Comparison of ENCODE assay signal across 19 cellular contexts in the genomic region with DNA sequence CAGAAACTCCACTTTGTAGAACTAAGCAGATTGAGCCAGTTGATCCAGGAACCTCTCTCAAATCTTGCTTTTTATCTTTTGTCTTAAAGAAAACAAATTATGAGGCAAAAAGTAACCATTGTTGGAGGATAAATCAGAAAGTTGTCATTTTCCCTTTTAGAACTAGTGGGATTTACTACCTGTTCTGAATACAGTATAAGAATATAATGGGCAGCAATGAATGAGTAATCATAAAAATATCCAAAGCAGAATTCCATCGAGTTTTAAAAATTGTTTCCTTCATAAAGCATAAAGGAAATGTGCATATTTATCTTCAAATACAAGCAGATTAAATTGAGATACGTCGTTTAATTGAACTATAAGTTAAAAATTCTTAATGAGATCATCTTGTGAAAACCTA. TPM values are rescaled to one million over a fixed set of nuclear protein-coding genes. Genes with fewer than 3 reads are reported as not detected.
DNase-seq lines count a peak whose midpoint lies in the region; ATAC-seq, FAIRE-seq and TF ChIP-seq lines count a peak whose summit lies in the region.
"Had no signal": no experiment of that assay in that cellular context is flagged by ENCODE, and none has a peak within 500 bp of the region (broad histone marks: within the 10 kb centered on the region; RNA-seq: fewer than 3 reads in every experiment).

No MANE protein-coding gene starts in this region.

- H2AFZ ChIP-seq in PC-3 (ENCODE audit: low read length) (0 out of 2 replicates have a peak overlapping the region, but pooled peaks have one; percentile 28), SK-N-SH (ENCODE audit: low read depth) (no peak overlapping the region), endothelial cell of umbilical vein (ENCODE audit: low read depth, low read length) (no peak overlapping the region)
- H2AFZ ChIP-seq: GM23248 had no signal

- intact Hi-C loops in PC-3 (cut with micrococcal nuclease) = loop anchor here (1.0 to 2.0 kb wide), 2 partner anchors 93 to 131 kb away; no protein-coding TSS in a partner anchor
- intact Hi-C loops in endothelial cell of umbilical vein (cut with micrococcal nuclease) = no loop called here

- no peak for TF ChIP-seq CTCF in PC-3 (conservative IDR thresholded peaks at IDR 0.05; ENCODE audit: low read depth, low read length)
- no peak for TF ChIP-seq CTCF in SK-N-SH (IDR thresholded peaks at IDR 0.05)
- no peak for TF ChIP-seq CTCF in endothelial cell of umbilical vein (IDR thresholded peaks at IDR 0.05; ENCODE audit: extremely low read depth in 1 of 2, insufficient read depth in 1 of 2, low read depth in 1 of 2, low read length in 2 of 2)

- H3K4me2 ChIP-seq in PC-3 (ENCODE audit: low read length) = peak overlapping the region; percentile 73; the same call in 1 of the 2 replicates
- no peak overlapping the region for H3K4me2 ChIP-seq in SK-N-SH
- H3K4me2 ChIP-seq in endothelial cell of umbilical vein (ENCODE audit: insufficient read depth, low read length) = peak overlapping the region; percentile 56

- H3K27ac ChIP-seq in PC-3 (ENCODE audit: low read length) (no peak overlapping the region), SK-N-SH (ENCODE audit: low read depth in 2 of 2, low read length in 1 of 2) (no peak overlapping the region), endothelial cell of umbilical vein (ENCODE audit: insufficient read depth, low read depth, low read length) (peak overlapping the region; percentile 32)
- H3K27ac ChIP-seq: GM23248 had no signal

- peaks cover 32% of the 10 kb centered on the region for H3K4me1 ChIP-seq in PC-3 (ENCODE audit: insufficient read depth, low read length)
- peaks cover 0 to 4% of the 10 kb centered on the region in 2 experiments; a peak in 2 of 4 replicates for H3K4me1 ChIP-seq in SK-N-SH (ENCODE audit: control insufficient read depth in 1 of 2, insufficient read depth in 2 of 2, low read depth in 1 of 2, low read length in 1 of 2)
- peaks cover 22% of the 10 kb centered on the region for H3K4me1 ChIP-seq in endothelial cell of umbilical vein (ENCODE audit: control insufficient read depth, extremely low read depth, insufficient read depth, low read length)

- H3K9me3 ChIP-seq in PC-3 (ENCODE audit: low read length) = no peaks in the 10 kb centered on the region
- no peaks in the 10 kb centered on the region for H3K9me3 ChIP-seq in SK-N-SH
- no peaks in the 10 kb centered on the region for H3K9me3 ChIP-seq in endothelial cell of umbilical vein (replicated peaks; ENCODE audit: control insufficient read depth, insufficient read depth, low read length)

- BruUV-seq in PC-3 (replicated peaks; lab: Mats Ljungman, UMichigan) (no TSS peak), endothelial cell of umbilical vein (replicated peaks; lab: Mats Ljungman, UMichigan) (no TSS peak)

- DNase-seq in PC-3 (peak; percentile 38), SK-N-SH (no peak), endothelial cell of umbilical vein (ENCODE audit: low read depth, low spot score) (peak; percentile 30), HUDEP-2 (lab: John Stamatoyannopoulos, UW; ENCODE audit: unreplicated experiment in 76 of 76) (no peak), SKM-1 treated with dmso at 0.1 percent for 144 hours (lab: John Stamatoyannopoulos, UW; ENCODE audit: unreplicated experiment) (no peak)
- DNase-seq: C1 segment of cervical spinal cord; Calu3; CD4-positive, alpha-beta memory T cell; COR-L47; DMS53; DMS79 treated with DMSO at 0.1 percent for 48 hours; GM23248; H7; HFFc6 had no signal

- H3K79me2 ChIP-seq in PC-3 (ENCODE audit: low read length) (no peaks in the 10 kb centered on the region), SK-N-SH (ENCODE audit: insufficient read depth) (no peaks in the 10 kb centered on the region), endothelial cell of umbilical vein (ENCODE audit: control insufficient read depth, insufficient read depth, low read length) (no peaks in the 10 kb centered on the region)

- H3F3A ChIP-seq in PC-3 (ENCODE audit: low read length, unreplicated experiment) = peaks cover 4% of the 10 kb centered on the region
- peaks cover 12% of the 10 kb centered on the region for H3F3A ChIP-seq in SK-N-SH (replicated peaks; ENCODE audit: insufficient read depth)

- no peaks in the 10 kb centered on the region for H4K20me1 ChIP-seq in PC-3 (ENCODE audit: low read length)
- no peaks in the 10 kb centered on the region for H4K20me1 ChIP-seq in SK-N-SH (ENCODE audit: insufficient read depth)
- no peaks in the 10 kb centered on the region for H4K20me1 ChIP-seq in endothelial cell of umbilical vein (replicated peaks; ENCODE audit: control insufficient read depth, extremely low read depth, insufficient read depth, low read length)

- TF ChIP-seq RAD21 in SK-N-SH (IDR thresholded peaks at IDR 0.05; ENCODE audit: low read length) = no peak

- H3K9ac ChIP-seq in PC-3 (ENCODE audit: low read length) (no peak overlapping the region), SK-N-SH (no peak overlapping the region), endothelial cell of umbilical vein (replicated peaks; ENCODE audit: extremely low read depth, insufficient read depth, low read length) (no peak overlapping the region)
- H3K9ac ChIP-seq: GM23248 had no signal

- peak; percentile 43 for FAIRE-seq in endothelial cell of umbilical vein (lab: Jason Lieb, UNC)
- FAIRE-seq: G401.6, GM12892, GM19239, H1 had no signal

- peak; percentile 19; the same call in 1 of the 2 replicates for ATAC-seq in PC-3
- no peak for ATAC-seq in HG02973 (IDR thresholded peaks at IDR 0.05; ENCODE audit: unreplicated experiment)

- dilution Hi-C loops in endothelial cell of umbilical vein (cut with MboI; ENCODE audit: extremely low pct_ligation_motif_present, low sequenced_read_pairs) = no loop called here

- POLR2A ChIA-PET in PC-3 (lab: Charles Lee; ENCODE audit: unreplicated experiment) = interaction anchor here (0.6 kb wide), 1 partner anchor 16 kb away, joined by 3 read pairs; no protein-coding TSS in a partner anchor
- POLR2A ChIA-PET in SK-N-SH (lab: Yijun Ruan, JAX) = interaction anchor here (1.6 kb wide), 1 partner anchor 16 kb away, joined by 3 read pairs; a partner anchor contains a TSS
- POLR2A ChIA-PET in endothelial cell of umbilical vein (lab: Charles Lee) = no interaction called here

- H3K9me2 ChIP-seq in PC-3 (replicated peaks; ENCODE audit: low read length) (no peaks in the 10 kb centered on the region), SK-N-SH (no peaks in the 10 kb centered on the region)

- no peak overlapping the region for H3K4me3 ChIP-seq in PC-3 (ENCODE audit: low read length)
- no peak overlapping the region for H3K4me3 ChIP-seq in SK-N-SH (ENCODE audit: low read depth in 2 of 2, low read length in 1 of 2)
- H3K4me3 ChIP-seq in endothelial cell of umbilical vein (replicated peaks in 1 of 3; ENCODE audit: insufficient read depth in 1 of 3, low read depth in 1 of 3, low read length in 3 of 3) = no peak overlapping the region
- H3K4me3 ChIP-seq: GM23248 had no signal

- no peaks in the 10 kb centered on the region for H3K27me3 ChIP-seq in PC-3 (ENCODE audit: low read length)
- H3K27me3 ChIP-seq in SK-N-SH (ENCODE audit: insufficient read depth) = no peaks in the 10 kb centered on the region
- peaks cover 0 to 2% of the 10 kb centered on the region in 2 experiments for H3K27me3 ChIP-seq in endothelial cell of umbilical vein (ENCODE audit: control insufficient read depth in 2 of 2, insufficient read depth in 2 of 2, low read length in 2 of 2)

- no peaks in the 10 kb centered on the region for H3K9me1 ChIP-seq in endothelial cell of umbilical vein (replicated peaks; ENCODE audit: control insufficient read depth, extremely low read depth, insufficient read depth, low read length)

- TF ChIP-seq EP300 in SK-N-SH (IDR thresholded peaks at IDR 0.05; ENCODE audit: borderline replicate concordance in 1 of 2, low read depth in 1 of 2, low read length in 1 of 2) = no peak

- 47% methylated on average over 3 of the region's 3 CpGs for WGBS in SK-N-SH (ENCODE audit: low lambda C conversion rate)

- H3K36me3 ChIP-seq in PC-3 (ENCODE audit: low read depth, low read length) (no peaks in the 10 kb centered on the region), SK-N-SH (replicated peaks in 1 of 2; ENCODE audit: control insufficient read depth in 1 of 2, insufficient read depth in 2 of 2, low read length in 1 of 2) (no peaks in the 10 kb centered on the region), endothelial cell of umbilical vein (ENCODE audit: control insufficient read depth in 2 of 2, extremely low read depth in 1 of 2, insufficient read depth in 2 of 2, low read length in 2 of 2) (no peaks in the 10 kb centered on the region)

- CTCF ChIA-PET in PC-3 (lab: Charles Lee) (no interaction called here), SK-N-SH (lab: Yijun Ruan, JAX) (no interaction called here), endothelial cell of umbilical vein (lab: Charles Lee) (interaction anchor here (1.2 kb wide), 1 partner anchor 94 kb away, joined by 4 read pairs; no protein-coding TSS in a partner anchor)

- TF ChIP-seq POLR2A in endothelial cell of umbilical vein (IDR thresholded peaks at IDR 0.05; ENCODE audit: low read depth, low read length) = no peak

RNA-seq across cellular contexts. Expression of a gene that starts 15.9 kb away (rescaled TPM):
- 23.7 and 28.3 TPM in 2 replicates for total RNA-seq in PC-3 (2014; rRNA removed)
- 16.8 and 21.5 TPM in 2 replicates for polyA plus RNA-seq in SK-N-SH (2012; rRNA removed)
- polyA plus RNA-seq in SK-N-SH (2012; cell fraction: cytosol; rRNA removed) = 20.7 and 21.0 TPM in 2 replicates
- 11.5 and 18.8 TPM in 2 replicates for polyA plus RNA-seq in SK-N-SH (2012; cell fraction: nucleus; rRNA removed)
- total RNA-seq in endothelial cell of umbilical vein = 40.9 and 45.8 TPM in 2 replicates
- polyA plus RNA-seq in endothelial cell of umbilical vein = 28.4 and 28.7 TPM in 2 replicates
- 26.1 and 27.5 TPM in 2 replicates for polyA plus RNA-seq in endothelial cell of umbilical vein (2011; cell fraction: cytosol; rRNA removed)
- 20.1 and 25.3 TPM in 2 replicates for polyA plus RNA-seq in endothelial cell of umbilical vein (2011; cell fraction: nucleus; rRNA removed)
- 34.0 and 47.7 TPM in 2 replicates for polyA plus RNA-seq in endothelial cell of umbilical vein (2012)
- 59.5 and 69.3 TPM in 2 replicates for polyA minus RNA-seq in endothelial cell of umbilical vein
- polyA minus RNA-seq in endothelial cell of umbilical vein (2011; cell fraction: cytosol; rRNA and poly(A)+ RNA removed) = 5.7 TPM
- 56.1 and 74.6 TPM in 2 replicates for polyA minus RNA-seq in endothelial cell of umbilical vein (2011; cell fraction: nucleus; rRNA and poly(A)+ RNA removed)

RNA-seq across cellular contexts. Expression of a gene that starts 53.0 kb away (rescaled TPM):
- total RNA-seq in PC-3 (2014; rRNA removed) (27.1 and 29.5 TPM in 2 replicates), endothelial cell of umbilical vein (17.1 and 21.2 TPM in 2 replicates)
- polyA plus RNA-seq in SK-N-SH (2012; rRNA removed) (10.4 and 12.8 TPM in 2 replicates), endothelial cell of umbilical vein (9.0 and 10.0 TPM in 2 replicates)
- polyA plus RNA-seq in SK-N-SH (2012; cell fraction: cytosol; rRNA removed) = 14.0 and 14.4 TPM in 2 replicates
- 8.1 and 12.2 TPM in 2 replicates for polyA plus RNA-seq in SK-N-SH (2012; cell fraction: nucleus; rRNA removed)
- polyA plus RNA-seq in endothelial cell of umbilical vein (2011; cell fraction: cytosol; rRNA removed) = 14.4 and 15.0 TPM in 2 replicates
- 22.3 and 31.1 TPM in 2 replicates for polyA plus RNA-seq in endothelial cell of umbilical vein (2011; cell fraction: nucleus; rRNA removed)
- polyA plus RNA-seq in endothelial cell of umbilical vein (2012) = 16.1 and 29.3 TPM in 2 replicates
- polyA minus RNA-seq in endothelial cell of umbilical vein = 16.7 and 20.6 TPM in 2 replicates
- 34.4 TPM for polyA minus RNA-seq in endothelial cell of umbilical vein (2011; cell fraction: cytosol; rRNA and poly(A)+ RNA removed)
- polyA minus RNA-seq in endothelial cell of umbilical vein (2011; cell fraction: nucleus; rRNA and poly(A)+ RNA removed) = 19.8 and 23.9 TPM in 2 replicates

Comparison
In these comparisons a context has a peak if more than half of its experiments do, and no peak if none do; other contexts are left out.
1. DNase-seq: peak in PC-3 (single experiment) and endothelial cell of umbilical vein (single experiment); none in SK-N-SH (single experiment), HUDEP-2 (0 of 76) and SKM-1 treated with dmso at 0.1 percent for 144 hours (single experiment).